1 cellular context compared by ENCODE assay signal in the genomic region with DNA sequence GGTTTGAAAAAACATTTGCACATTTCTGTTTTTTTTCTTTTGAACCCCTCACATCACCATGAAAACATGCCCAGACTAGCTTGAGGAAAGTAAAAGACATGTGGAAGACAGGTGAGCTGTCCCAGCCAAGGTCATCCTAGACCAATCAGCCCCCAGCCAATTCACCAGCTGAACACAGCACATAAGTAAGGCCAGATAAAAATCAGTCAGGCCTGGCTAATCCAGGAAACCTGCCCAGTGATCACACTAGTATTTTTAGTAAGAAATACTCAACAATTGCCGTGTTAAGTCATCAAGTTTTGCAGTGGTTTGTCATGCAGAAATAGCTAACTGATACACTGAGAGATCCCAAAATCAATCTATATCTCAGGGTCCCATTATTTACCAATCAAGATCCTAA.
TF ChIP-seq lines count a peak whose summit lies in the region.

No MANE protein-coding gene starts in this region.

TF ChIP-seq in GM23338, 12 proteins besides CTCF, POLR2A, EP300 and RAD21 (continued from another document):
- TF ChIP-seq, protein P1, sequence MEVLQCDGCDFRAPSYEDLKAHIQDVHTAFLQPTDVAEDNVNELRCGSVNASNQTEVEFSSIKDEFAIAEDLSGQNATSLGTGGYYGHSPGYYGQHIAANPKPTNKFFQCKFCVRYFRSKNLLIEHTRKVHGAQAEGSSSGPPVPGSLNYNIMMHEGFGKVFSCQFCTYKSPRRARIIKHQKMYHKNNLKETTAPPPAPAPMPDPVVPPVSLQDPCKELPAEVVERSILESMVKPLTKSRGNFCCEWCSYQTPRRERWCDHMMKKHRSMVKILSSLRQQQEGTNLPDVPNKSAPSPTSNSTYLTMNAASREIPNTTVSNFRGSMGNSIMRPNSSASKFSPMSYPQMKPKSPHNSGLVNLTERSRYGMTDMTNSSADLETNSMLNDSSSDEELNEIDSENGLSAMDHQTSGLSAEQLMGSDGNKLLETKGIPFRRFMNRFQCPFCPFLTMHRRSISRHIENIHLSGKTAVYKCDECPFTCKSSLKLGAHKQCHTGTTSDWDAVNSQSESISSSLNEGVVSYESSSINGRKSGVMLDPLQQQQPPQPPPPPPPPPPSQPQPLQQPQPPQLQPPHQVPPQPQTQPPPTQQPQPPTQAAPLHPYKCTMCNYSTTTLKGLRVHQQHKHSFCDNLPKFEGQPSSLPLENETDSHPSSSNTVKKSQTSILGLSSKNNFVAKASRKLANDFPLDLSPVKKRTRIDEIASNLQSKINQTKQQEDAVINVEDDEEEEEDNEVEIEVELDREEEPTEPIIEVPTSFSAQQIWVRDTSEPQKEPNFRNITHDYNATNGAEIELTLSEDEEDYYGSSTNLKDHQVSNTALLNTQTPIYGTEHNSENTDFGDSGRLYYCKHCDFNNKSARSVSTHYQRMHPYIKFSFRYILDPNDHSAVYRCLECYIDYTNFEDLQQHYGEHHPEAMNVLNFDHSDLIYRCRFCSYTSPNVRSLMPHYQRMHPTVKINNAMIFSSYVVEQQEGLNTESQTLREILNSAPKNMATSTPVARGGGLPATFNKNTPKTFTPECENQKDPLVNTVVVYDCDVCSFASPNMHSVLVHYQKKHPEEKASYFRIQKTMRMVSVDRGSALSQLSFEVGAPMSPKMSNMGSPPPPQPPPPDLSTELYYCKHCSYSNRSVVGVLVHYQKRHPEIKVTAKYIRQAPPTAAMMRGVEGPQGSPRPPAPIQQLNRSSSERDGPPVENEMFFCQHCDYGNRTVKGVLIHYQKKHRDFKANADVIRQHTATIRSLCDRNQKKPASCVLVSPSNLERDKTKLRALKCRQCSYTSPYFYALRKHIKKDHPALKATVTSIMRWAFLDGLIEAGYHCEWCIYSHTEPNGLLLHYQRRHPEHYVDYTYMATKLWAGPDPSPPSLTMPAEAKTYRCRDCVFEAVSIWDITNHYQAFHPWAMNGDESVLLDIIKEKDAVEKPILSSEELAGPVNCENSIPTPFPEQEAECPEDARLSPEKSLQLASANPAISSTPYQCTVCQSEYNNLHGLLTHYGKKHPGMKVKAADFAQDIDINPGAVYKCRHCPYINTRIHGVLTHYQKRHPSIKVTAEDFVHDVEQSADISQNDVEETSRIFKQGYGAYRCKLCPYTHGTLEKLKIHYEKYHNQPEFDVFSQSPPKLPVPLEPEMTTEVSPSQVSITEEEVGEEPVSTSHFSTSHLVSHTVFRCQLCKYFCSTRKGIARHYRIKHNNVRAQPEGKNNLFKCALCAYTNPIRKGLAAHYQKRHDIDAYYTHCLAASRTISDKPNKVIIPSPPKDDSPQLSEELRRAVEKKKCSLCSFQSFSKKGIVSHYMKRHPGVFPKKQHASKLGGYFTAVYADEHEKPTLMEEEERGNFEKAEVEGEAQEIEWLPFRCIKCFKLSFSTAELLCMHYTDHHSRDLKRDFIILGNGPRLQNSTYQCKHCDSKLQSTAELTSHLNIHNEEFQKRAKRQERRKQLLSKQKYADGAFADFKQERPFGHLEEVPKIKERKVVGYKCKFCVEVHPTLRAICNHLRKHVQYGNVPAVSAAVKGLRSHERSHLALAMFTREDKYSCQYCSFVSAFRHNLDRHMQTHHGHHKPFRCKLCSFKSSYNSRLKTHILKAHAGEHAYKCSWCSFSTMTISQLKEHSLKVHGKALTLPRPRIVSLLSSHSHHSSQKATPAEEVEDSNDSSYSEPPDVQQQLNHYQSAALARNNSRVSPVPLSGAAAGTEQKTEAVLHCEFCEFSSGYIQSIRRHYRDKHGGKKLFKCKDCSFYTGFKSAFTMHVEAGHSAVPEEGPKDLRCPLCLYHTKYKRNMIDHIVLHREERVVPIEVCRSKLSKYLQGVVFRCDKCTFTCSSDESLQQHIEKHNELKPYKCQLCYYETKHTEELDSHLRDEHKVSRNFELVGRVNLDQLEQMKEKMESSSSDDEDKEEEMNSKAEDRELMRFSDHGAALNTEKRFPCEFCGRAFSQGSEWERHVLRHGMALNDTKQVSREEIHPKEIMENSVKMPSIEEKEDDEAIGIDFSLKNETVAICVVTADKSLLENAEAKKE (CRISPR knock-in tag; IDR thresholded peaks at IDR 0.05), result no peak
- TF ChIP-seq EZH2phosphoT487 (IDR thresholded peaks at IDR 0.05; ENCODE audit: unreplicated experiment) (no peak), POLR2AphosphoS5 (IDR thresholded peaks at IDR 0.05; ENCODE audit: low read depth) (no peak)
